20 cellular contexts compared by ENCODE assay signal in the genomic region with DNA sequence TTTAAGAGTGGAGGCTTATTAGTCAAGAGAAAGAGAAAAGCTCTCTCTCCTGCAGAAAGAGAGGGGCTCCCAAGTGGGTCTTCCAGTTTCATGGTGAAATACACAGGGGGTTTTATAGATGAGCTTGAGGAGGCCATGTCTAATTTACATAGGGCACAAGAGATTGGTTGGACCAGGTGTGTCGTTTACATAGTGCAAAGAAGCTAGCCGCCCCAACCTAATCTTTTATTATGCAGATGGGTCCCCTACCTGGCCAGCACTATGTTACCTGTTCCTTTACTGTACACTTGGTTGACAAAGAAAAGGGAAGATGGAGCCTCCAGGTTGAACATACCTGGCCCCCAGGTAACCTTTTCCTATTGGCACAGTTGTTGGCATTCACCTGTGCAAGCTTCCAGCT.
A peak's percentile ranks its signal among the peaks of the same experiment; 100 is the strongest.
DNase-seq lines count a peak whose midpoint lies in the region; ATAC-seq, FAIRE-seq and TF ChIP-seq lines count a peak whose summit lies in the region.
"Had no signal": no experiment of that assay in that cellular context is flagged by ENCODE, and none has a peak within 500 bp of the region (broad histone marks: within the 10 kb centered on the region; RNA-seq: fewer than 3 reads in every experiment).

No MANE protein-coding gene starts in this region.

- no peak for TF ChIP-seq CTCF in H9 (conservative IDR thresholded peaks at IDR 0.05)
- TF ChIP-seq CTCF in H1 (IDR thresholded peaks at IDR 0.05; ENCODE audit: control extremely low read depth in 1 of 3, insufficient read depth in 1 of 3, low read depth in 1 of 3, low read length in 3 of 3): no peak

- H3K36me3 Mint-ChIP-seq in H9 (ENCODE audit: insufficient read depth in 1 of 3, low read depth in 3 of 3): peaks cover 4 to 17% (median 13%) of the 10 kb centered on the region in 3 experiments; a peak in 6 of 7 replicates
- H3K36me3 Mint-ChIP-seq in activated T-helper 1 cell treated with anti-CD3 and anti-CD28 coated beads, Interleukin-12 subunit alpha, Interleukin-12 subunit beta, Interleukin-2, Interleukin-4 antibody, amounts not matched to agents 30 ng/mL and 10 ng/mL and 1 ng/mL, durations not matched to agents 14 hours and 24 hours and 36 hours (ENCODE audit: low read depth): no peaks in the 10 kb centered on the region
- H3K36me3 Mint-ChIP-seq: CD4-positive, CD25-positive, alpha-beta regulatory T cell; CD8-positive, alpha-beta T cell had no signal

- H4K20me1 ChIP-seq in H9 (ENCODE audit: control insufficient read depth, insufficient read depth, insufficient read length) (no peaks in the 10 kb centered on the region), H1 (replicated peaks in 1 of 2; ENCODE audit: control insufficient read depth in 1 of 2, insufficient read depth in 2 of 2, low read length in 2 of 2) (no peaks in the 10 kb centered on the region)
- H4K20me1 ChIP-seq: BLaER1 had no signal

- no peak overlapping the region for H3K4ac ChIP-seq in H9 (ENCODE audit: low read depth, low read length)
- no peak overlapping the region for H3K4ac ChIP-seq in H1 (replicated peaks; ENCODE audit: insufficient read length, low read depth, low read length)

- H3K79me1 ChIP-seq in H9 (ENCODE audit: insufficient read depth, low read depth, low read length, poor library complexity, severe bottlenecking): no peaks in the 10 kb centered on the region
- H3K79me1 ChIP-seq in H1 (ENCODE audit: low read depth, low read length): no peaks in the 10 kb centered on the region

- H4K91ac ChIP-seq in H9 (ENCODE audit: insufficient read length, low read depth, low read length) (no peak overlapping the region), H1 (replicated peaks; ENCODE audit: insufficient read length, low read length) (no peak overlapping the region)

- POLR2A ChIA-PET in H1 (lab: Charles Lee; ENCODE audit: partially characterized antibody): no interaction called here

- H3K27ac ChIP-seq in H9 (ENCODE audit: insufficient read length, low read depth, low read length) (no peak overlapping the region), H1 (ENCODE audit: low read depth, low read length) (no peak overlapping the region)
- H3K27ac ChIP-seq: BLaER1, C4-2B, GM23248 had no signal

- no peaks in the 10 kb centered on the region for H3K9me3 ChIP-seq in H9 (ENCODE audit: control insufficient read depth, low read depth, low read length)
- no peaks in the 10 kb centered on the region for H3K9me3 ChIP-seq in H1 (ENCODE audit: insufficient read depth in 2 of 2, low read depth in 1 of 2, low read length in 1 of 2)
- H3K9me3 ChIP-seq: BLaER1, Caco-2 had no signal

- H2BK5ac ChIP-seq in H9 (ENCODE audit: insufficient read length, low read length) (no peak overlapping the region), H1 (ENCODE audit: low read depth, low read length) (peak overlapping the region; percentile 7; the same call in 1 of the 2 replicates)

- H3K14ac ChIP-seq in H9 (ENCODE audit: insufficient read depth, low read length): no peak overlapping the region
- H3K14ac ChIP-seq in H1 (ENCODE audit: insufficient read length): no peak overlapping the region

- H4K8ac ChIP-seq in H9 (replicated peaks; ENCODE audit: insufficient read length, low read depth, low read length): no peak overlapping the region
- no peak overlapping the region for H4K8ac ChIP-seq in H1 (ENCODE audit: extremely low read depth, insufficient read depth, low read length)

- no peak overlapping the region for H4K5ac ChIP-seq in H9 (ENCODE audit: insufficient read length, low read depth, low read length)
- no peak overlapping the region for H4K5ac ChIP-seq in H1 (ENCODE audit: insufficient read length, low read depth, low read length)

- no peak overlapping the region for H2BK20ac ChIP-seq in H9 (ENCODE audit: low read depth, low read length, poor library complexity, severe bottlenecking)
- H2BK20ac ChIP-seq in H1 (ENCODE audit: low read length): no peak overlapping the region

- H3K27ac Mint-ChIP-seq in H9: peak overlapping the region; percentile 7 to 96 (median 89); a peak in 6 of 7 replicates
- no peak overlapping the region for H3K27ac Mint-ChIP-seq in activated T-helper 1 cell treated with anti-CD3 and anti-CD28 coated beads, Interleukin-12 subunit alpha, Interleukin-12 subunit beta, Interleukin-2, Interleukin-4 antibody, amounts not matched to agents 30 ng/mL and 10 ng/mL and 1 ng/mL, durations not matched to agents 14 hours and 24 hours and 36 hours
- H3K27ac Mint-ChIP-seq: B cell; CD4-positive, CD25-positive, alpha-beta regulatory T cell; CD8-positive, alpha-beta T cell had no signal

- H2BK12ac ChIP-seq in H9 (ENCODE audit: insufficient read length, low read depth, low read length): no peak overlapping the region
- H2BK12ac ChIP-seq in H1 (ENCODE audit: low read depth, low read length): no peak overlapping the region

- H3K27me3 ChIP-seq in H9 (ENCODE audit: insufficient read depth, low read length) (no peaks in the 10 kb centered on the region), H1 (replicated peaks in 1 of 4; ENCODE audit: control insufficient read depth in 3 of 4, extremely low read depth in 1 of 4, insufficient read depth in 3 of 4, low read length in 3 of 4) (no peaks in the 10 kb centered on the region)
- H3K27me3 ChIP-seq: BLaER1 had no signal

- intact Hi-C loops in activated T-helper 1 cell treated with anti-CD3 and anti-CD28 coated beads, Interleukin-12 subunit alpha, Interleukin-12 subunit beta, Interleukin-2, Interleukin-4 antibody, amounts not matched to agents 30 ng/mL and 10 ng/mL and 1 ng/mL, durations not matched to agents 14 hours and 24 hours and 36 hours (cut with micrococcal nuclease): no loop called here
- intact Hi-C loops in left colon (cut with DNase I, micrococcal nuclease): no loop called here

- no peaks in the 10 kb centered on the region for H3K36me3 ChIP-seq in H1 (ENCODE audit: control insufficient read depth in 2 of 4, insufficient read depth in 4 of 4, low read length in 3 of 4)
- H3K36me3 ChIP-seq: BLaER1 had no signal

- no peak overlapping the region for H3K4me2 ChIP-seq in H9 (ENCODE audit: insufficient read depth, insufficient read length, low read length)
- no peak overlapping the region for H3K4me2 ChIP-seq in H1 (ENCODE audit: insufficient read depth in 1 of 2, low read depth in 2 of 2, low read length in 2 of 2)
- H3K4me2 ChIP-seq: BLaER1 had no signal

- H3K4me1 ChIP-seq in H9 (ENCODE audit: insufficient read depth, low read length) (peaks cover 10% of the 10 kb centered on the region; the same call in 1 of the 2 replicates), H1 (replicated peaks in 1 of 4; ENCODE audit: control insufficient read depth in 3 of 4, insufficient read depth in 4 of 4, low read length in 3 of 4) (peaks cover 2 to 14% (median 7%) of the 10 kb centered on the region in 4 experiments; a peak in 5 of 7 replicates)
- H3K4me1 ChIP-seq: BLaER1, Caco-2 had no signal

- H3K23ac ChIP-seq in H9 (ENCODE audit: insufficient read length, low read depth, low read length) (no peak overlapping the region), H1 (ENCODE audit: insufficient read length) (no peak overlapping the region)

- H2BK120ac ChIP-seq in H9 (ENCODE audit: low read depth, low read length, poor library complexity, severe bottlenecking): no peak overlapping the region
- no peak overlapping the region for H2BK120ac ChIP-seq in H1 (replicated peaks; ENCODE audit: low read depth, low read length)

- H3K9ac ChIP-seq in H9 (ENCODE audit: extremely low read depth, insufficient read length, low read length) (no peak overlapping the region), H1 (replicated peaks in 1 of 4; ENCODE audit: extremely low read depth in 1 of 4, low read depth in 3 of 4, low read length in 3 of 4) (no peak overlapping the region)
- H3K9ac ChIP-seq: BLaER1, GM23248 had no signal

- no peaks in the 10 kb centered on the region for H3K23me2 ChIP-seq in H9 (ENCODE audit: insufficient read length, low read depth, low read length, poor library complexity, severe bottlenecking)
- no peaks in the 10 kb centered on the region for H3K23me2 ChIP-seq in H1 (ENCODE audit: low read depth, low read length)

- H3K27me3 Mint-ChIP-seq in H9 (ENCODE audit: low read depth): no peaks in the 10 kb centered on the region
- no peaks in the 10 kb centered on the region for H3K27me3 Mint-ChIP-seq in activated T-helper 1 cell treated with anti-CD3 and anti-CD28 coated beads, Interleukin-12 subunit alpha, Interleukin-12 subunit beta, Interleukin-2, Interleukin-4 antibody, amounts not matched to agents 30 ng/mL and 10 ng/mL and 1 ng/mL, durations not matched to agents 14 hours and 24 hours and 36 hours (ENCODE audit: insufficient read depth)
- H3K27me3 Mint-ChIP-seq: B cell; CD4-positive, CD25-positive, alpha-beta regulatory T cell had no signal

- FAIRE-seq in H1 (lab: Jason Lieb, UNC): no peak
- FAIRE-seq: GM12878, GM19239, H54 had no signal

- H3K4me3 Mint-ChIP-seq in H9: no peak overlapping the region
- no peak overlapping the region for H3K4me3 Mint-ChIP-seq in activated T-helper 1 cell treated with anti-CD3 and anti-CD28 coated beads, Interleukin-12 subunit alpha, Interleukin-12 subunit beta, Interleukin-2, Interleukin-4 antibody, amounts not matched to agents 30 ng/mL and 10 ng/mL and 1 ng/mL, durations not matched to agents 14 hours and 24 hours and 36 hours
- H3K4me3 Mint-ChIP-seq: B cell; CD4-positive, CD25-positive, alpha-beta regulatory T cell; CD8-positive, alpha-beta T cell had no signal

- TF ChIP-seq EP300 in H1 (IDR thresholded peaks at IDR 0.05; ENCODE audit: borderline replicate concordance in 1 of 2, low read depth in 2 of 2, low read length in 2 of 2): no peak

- TF ChIP-seq POLR2A in H1 (IDR thresholded peaks at IDR 0.05; ENCODE audit: control extremely low read depth in 1 of 2, low read depth in 2 of 2, low read length in 2 of 2): no peak

- peaks cover 12 to 16% of the 10 kb centered on the region in 2 experiments for H3K9me3 Mint-ChIP-seq in H9
- H3K9me3 Mint-ChIP-seq in activated T-helper 1 cell treated with anti-CD3 and anti-CD28 coated beads, Interleukin-12 subunit alpha, Interleukin-12 subunit beta, Interleukin-2, Interleukin-4 antibody, amounts not matched to agents 30 ng/mL and 10 ng/mL and 1 ng/mL, durations not matched to agents 14 hours and 24 hours and 36 hours: peaks cover 7% of the 10 kb centered on the region

- peaks cover 44 to 52% of the 10 kb centered on the region in 2 experiments for H3K4me1 Mint-ChIP-seq in H9
- H3K4me1 Mint-ChIP-seq in activated T-helper 1 cell treated with anti-CD3 and anti-CD28 coated beads, Interleukin-12 subunit alpha, Interleukin-12 subunit beta, Interleukin-2, Interleukin-4 antibody, amounts not matched to agents 30 ng/mL and 10 ng/mL and 1 ng/mL, durations not matched to agents 14 hours and 24 hours and 36 hours (ENCODE audit: low read depth): no peaks in the 10 kb centered on the region
- H3K4me1 Mint-ChIP-seq: B cell; CD4-positive, CD25-positive, alpha-beta regulatory T cell had no signal

- H2AFZ ChIP-seq in H9 (ENCODE audit: low read length): no peak overlapping the region
- no peak overlapping the region for H2AFZ ChIP-seq in H1 (ENCODE audit: low read length)
- H2AFZ ChIP-seq: GM23248 had no signal

- no CpG with 5 or more reads among the region's 2 CpGs for WGBS in H9 (ENCODE audit: extremely low coverage, insufficient read length, low lambda C conversion rate)
- 71% methylated on average over 2 of the region's 2 CpGs; no CpG with 5 or more reads in 1 of the 2 experiments for WGBS in H1 (ENCODE audit: extremely low coverage in 1 of 2, insufficient coverage in 1 of 2, insufficient read length in 1 of 2, insufficient replicate concordance in 2 of 2, low coverage in 1 of 2, low lambda C conversion rate in 2 of 2, missing lambda C conversion rate in 1 of 2), 2 experiments

- ATAC-seq in HG02798 (IDR thresholded peaks at IDR 0.05; ENCODE audit: poor library complexity, unreplicated experiment): no peak
- no peak for ATAC-seq in left colon
- ATAC-seq: CD8-positive, alpha-beta T cell; GM12878 had no signal

- TF ChIP-seq RAD21 in H1 (IDR thresholded peaks at IDR 0.05 in 1 of 2, conservative IDR thresholded peaks at IDR 0.05 in 1 of 2; ENCODE audit: low read depth in 2 of 2, low read length in 2 of 2): no peak

- CTCF ChIA-PET in H1 (lab: Charles Lee; ENCODE audit: partially characterized antibody): interaction anchor here (1.0 to 1.2 kb wide), 3 partner anchors 27 to 207 kb away, joined by 3 to 4 read pairs (median 3); no protein-coding TSS in a partner anchor

- H3K4me3 ChIP-seq in H1 (ENCODE audit: extremely low read depth in 1 of 4, insufficient read depth in 2 of 4, low read depth in 3 of 4, low read length in 4 of 4): no peak overlapping the region; a peak in 1 of 8 replicates
- H3K4me3 ChIP-seq: BLaER1, GM12878, GM23248 had no signal

- H2AK5ac ChIP-seq in H9 (ENCODE audit: insufficient read length, low read length) (no peak overlapping the region), H1 (ENCODE audit: low read depth, low read length) (no peak overlapping the region)

- no peak overlapping the region for H3T11ph ChIP-seq in H9 (ENCODE audit: low read length)

- H2BK15ac ChIP-seq in H9 (ENCODE audit: low read depth, low read length) (no peak overlapping the region), H1 (ENCODE audit: low read length) (no peak overlapping the region)

- no peak overlapping the region for H3K56ac ChIP-seq in H9 (ENCODE audit: insufficient read length, low read depth, low read length)
- no peak overlapping the region for H3K56ac ChIP-seq in H1 (replicated peaks; ENCODE audit: insufficient read length, low read depth, low read length)

- no peaks in the 10 kb centered on the region for H3K79me2 ChIP-seq in H9 (ENCODE audit: insufficient read depth, low read length)
- H3K79me2 ChIP-seq in H1 (ENCODE audit: control insufficient read depth in 1 of 2, insufficient read depth in 2 of 2, low read length in 2 of 2): no peaks in the 10 kb centered on the region

- no peak overlapping the region for H3K18ac ChIP-seq in H9 (ENCODE audit: insufficient read length, low read depth, low read length)
- H3K18ac ChIP-seq in H1 (ENCODE audit: extremely low read depth, low read length): no peak overlapping the region

- DNase-seq in H9 (no peak), NCI-H146 (lab: John Stamatoyannopoulos, UW) (peak; percentile 84), H1 (ENCODE audit: low read depth in 1 of 2, low spot score in 2 of 2) (no peak), left colon (no peak)
- no peak for DNase-seq in activated T-helper 1 cell treated with anti-CD3 and anti-CD28 coated beads, Interleukin-12 subunit alpha, Interleukin-12 subunit beta, Interleukin-2, Interleukin-4 antibody, amounts not matched to agents 30 ng/mL and 10 ng/mL and 1 ng/mL, durations not matched to agents 14 hours and 24 hours and 36 hours (ENCODE audit: low spot score)
- DNase-seq: Caco-2; CD4-positive, CD25-positive, alpha-beta regulatory T cell; CD8-positive, alpha-beta T cell; DMS79; EL; GDM1; GM23248; HCEC 1CT had no signal
